ENCODE assay signal across 11 cellular contexts in genomic region chr11:65298131-65298535, GRCh38. TPM values are rescaled to one million over a fixed set of nuclear protein-coding genes. Genes with fewer than 3 reads are reported as not detected.
DNase-seq lines count a peak whose midpoint lies in the region; ATAC-seq, FAIRE-seq and TF ChIP-seq lines count a peak whose summit lies in the region.
"Had no signal": no experiment of that assay in that cellular context is flagged by ENCODE, and none has a peak within 500 bp of the region (broad histone marks: within the 10 kb centered on the region; RNA-seq: fewer than 3 reads in every experiment).

No MANE protein-coding gene starts in this region.

- H3K27me3 ChIP-seq in ACC112 (ENCODE audit: insufficient read depth, low read length) (no peaks in the 10 kb centered on the region), right atrium auricular region (no peaks in the 10 kb centered on the region), pancreas (no peaks in the 10 kb centered on the region)

- DNase-seq in brain pericyte (ENCODE audit: low read depth, low spot score) (peak; percentile 74), right atrium auricular region (ENCODE audit: low spot score) (peak; percentile 88), pancreas (no peak), glomerular visceral epithelial cell (ENCODE audit: extremely low spot score) (no peak), NCI-H2227 (lab: John Stamatoyannopoulos, UW; ENCODE audit: unreplicated experiment) (no peak), NCI-H187 (lab: John Stamatoyannopoulos, UW) (no peak)
- DNase-seq: activated CD8-positive, alpha-beta memory T cell treated with anti-CD3 and anti-CD28 coated beads, Interleukin-2, amount 50 U/mL, for 48 hours; stimulated activated CD4-positive, alpha-beta T cell treated with anti-CD3 and anti-CD28 coated beads, Interleukin-4, amount 100 ng/mL, for 24 hours; T-helper 17 cell had no signal

- 0 out of 2 replicates have a peak overlapping the region, but pooled peaks have one; percentile 5 for H3K27ac ChIP-seq in ACC112 (ENCODE audit: low read depth, low read length)
- peak overlapping the region; percentile 80 to 85 for H3K27ac ChIP-seq in right atrium auricular region
- no peak overlapping the region for H3K27ac ChIP-seq in pancreas

- H3K4me3 ChIP-seq in ACC112 (ENCODE audit: low read depth, low read length) (no peak overlapping the region), right atrium auricular region (no peak overlapping the region), pancreas (no peak overlapping the region)

- H3K9me3 ChIP-seq in right atrium auricular region (no peaks in the 10 kb centered on the region), pancreas (no peaks in the 10 kb centered on the region)

- no peak for TF ChIP-seq CTCF in right atrium auricular region (IDR thresholded peaks at IDR 0.05)
- no peak for TF ChIP-seq CTCF in pancreas (IDR thresholded peaks at IDR 0.05)

- no peak for FAIRE-seq in pancreas (lab: Jason Lieb, UNC)

- ATAC-seq in pancreas (peak in 3 of 4 donors; percentile 39 to 55 (median 39)), HG02973 (IDR thresholded peaks at IDR 0.05; ENCODE audit: unreplicated experiment) (no peak)
- ATAC-seq: T-helper 17 cell had no signal

- H3K36me3 ChIP-seq in ACC112 (ENCODE audit: insufficient read depth, low read length): peaks cover 17% of the 10 kb centered on the region; the same call in 1 of the 2 replicates
- no peaks in the 10 kb centered on the region for H3K36me3 ChIP-seq in right atrium auricular region
- H3K36me3 ChIP-seq in pancreas: peaks cover 0 to 12% (median 0%) of the 10 kb centered on the region in 3 donors

- WGBS in pancreas, 2 donors: 82 to 84% methylated on average over 8 of the region's 8 CpGs

- H3K79me2 ChIP-seq in ACC112 (ENCODE audit: control insufficient read depth, insufficient read depth, low read length, unreplicated experiment): no peaks in the 10 kb centered on the region

- intact Hi-C loops in pancreas (cut with DNase I): no loop called here

- no peak overlapping the region for H2AFZ ChIP-seq in ACC112 (ENCODE audit: low read length, unreplicated experiment)

- H3K4me1 ChIP-seq in ACC112 (ENCODE audit: control insufficient read depth, insufficient read depth, low read length, unreplicated experiment): peaks cover 11% of the 10 kb centered on the region
- H3K4me1 ChIP-seq in right atrium auricular region: peaks cover 0 to 85% of the 10 kb centered on the region in 2 donors
- no peaks in the 10 kb centered on the region for H3K4me1 ChIP-seq in pancreas

RNA-seq across cellular contexts. Expression of gene CDC42EP2, which starts 16.5 kb away (rescaled TPM):
- 10 to 100 TPM; 14.4 to 31.0 TPM for total RNA-seq in right atrium auricular region
- total RNA-seq in pancreas: 1 to 10 TPM; 2.4 to 7.9 (median 2.7) TPM
- polyA plus RNA-seq in pancreas: 1 to 10 TPM; 4.8 to 6.8 TPM

RNA-seq across cellular contexts. Expression of gene DPF2, which starts 35.5 kb away (rescaled TPM):
- total RNA-seq in right atrium auricular region (10 to 100 TPM; 46.3 TPM), pancreas (10 to 100 TPM; 16.6 to 28.0 (median 21.5) TPM)
- 10 to 100 TPM; 11.7 to 19.6 TPM for polyA plus RNA-seq in pancreas

RNA-seq across cellular contexts. Expression of gene POLA2, which starts 36.4 kb away (rescaled TPM):
- 10 to 100 TPM in 1 of 2 donors, 1 to 10 TPM in 1; 4.5 to 12.4 TPM for total RNA-seq in right atrium auricular region
- 1 to 10 TPM; 3.1 to 6.4 (median 4.6) TPM for total RNA-seq in pancreas
- polyA plus RNA-seq in pancreas: 1 to 10 TPM; 6.8 to 7.5 TPM

RNA-seq across cellular contexts. Expression of gene TIGD3, which starts 56.4 kb away (rescaled TPM):
- under 1 TPM in 1 of 2 donors, not detected in 1; 0.22 TPM for total RNA-seq in right atrium auricular region
- under 1 TPM in 4 of 6 donors, not detected in 2; 0.06 to 0.16 (median 0.13) TPM for total RNA-seq in pancreas
- polyA plus RNA-seq in pancreas: under 1 TPM; 0.15 to 0.68 TPM

Comparison
In these comparisons a context has a peak if more than half of its experiments do, and no peak if none do; other contexts are left out.
1. H3K27ac ChIP-seq: peak in ACC112 (single experiment) and right atrium auricular region (2 of 2); none in pancreas (0 of 4).
2. DNase-seq: peak in brain pericyte (single experiment) and right atrium auricular region (single experiment); none in pancreas (0 of 6), glomerular visceral epithelial cell (single experiment), NCI-H2227 (single experiment) and NCI-H187 (0 of 2).